6 cellular contexts compared by ENCODE assay signal in the genomic region with DNA sequence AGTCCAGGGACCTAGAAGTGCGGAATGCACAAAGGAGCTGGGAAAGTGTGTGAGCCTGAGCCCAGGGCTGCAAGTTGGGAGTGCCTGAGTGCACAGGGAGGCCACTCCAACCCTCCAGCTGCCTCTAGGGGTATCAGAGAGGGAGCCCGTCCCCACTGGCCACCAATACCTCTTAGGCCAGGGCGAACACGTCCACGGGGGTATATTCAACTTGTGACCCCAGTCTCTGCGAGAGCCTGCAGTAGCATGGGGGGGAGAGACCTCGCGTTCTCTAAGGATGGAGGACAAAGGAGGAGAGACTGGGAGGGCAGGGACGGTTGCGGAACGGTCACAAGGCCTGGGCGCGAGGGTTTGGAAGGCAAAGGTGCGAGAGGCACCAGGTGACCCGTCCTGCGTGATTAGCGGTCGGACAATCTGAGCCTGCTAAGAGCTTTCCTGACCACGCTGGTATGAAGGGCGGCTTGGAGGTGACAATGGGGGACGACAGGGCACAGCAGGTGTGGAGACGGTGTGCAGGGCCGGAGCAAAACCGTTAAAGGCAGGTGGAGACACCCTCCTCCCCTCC. TPM values are rescaled to one million over a fixed set of nuclear protein-coding genes. Genes with fewer than 3 reads are reported as not detected.
A peak's percentile ranks its signal among the peaks of the same experiment; 100 is the strongest.
DNase-seq lines count a peak whose midpoint lies in the region; ATAC-seq and TF ChIP-seq lines count a peak whose summit lies in the region.

No MANE protein-coding gene starts in this region.

- ATAC-seq in GM23338: peak; percentile 34
- ATAC-seq in memory B cell (ENCODE audit: low read depth): no peak
- ATAC-seq in GM21423 (IDR thresholded peaks at IDR 0.05; ENCODE audit: unreplicated experiment): no peak
- no peak for ATAC-seq in HG03045 (IDR thresholded peaks at IDR 0.05; ENCODE audit: unreplicated experiment)

- H3K36me3 ChIP-seq in GM23338 (ENCODE audit: insufficient read depth): no peaks in the 10 kb centered on the region; the same call in 1 of the 2 replicates

- H3F3A ChIP-seq in GM23338 (replicated peaks; ENCODE audit: low read depth): peaks cover 14% of the 10 kb centered on the region

- peaks cover 11% of the 10 kb centered on the region; the same call in 1 of the 2 replicates for H3K4me1 ChIP-seq in GM23338 (ENCODE audit: insufficient read depth)

- DNase-seq in GM23338 (ENCODE audit: low spot score) (peak; percentile 45), memory B cell (ENCODE audit: low spot score in 2 of 2) (no peak), SHP77 treated with DMSO at 0.1 percent for 48 hours (lab: John Stamatoyannopoulos, UW) (no peak)
- DNase-seq in activated naive CD4-positive, alpha-beta T cell treated with anti-CD3 and anti-CD28 coated beads, Interleukin-2, amount 50 U/mL, for 16 hours: peak; percentile 12

- no peaks in the 10 kb centered on the region for H3K9me2 ChIP-seq in GM23338 (ENCODE audit: insufficient read depth)

- H3K9me3 Mint-ChIP-seq in GM23338: no peaks in the 10 kb centered on the region
- no peaks in the 10 kb centered on the region for H3K9me3 Mint-ChIP-seq in memory B cell

- no peaks in the 10 kb centered on the region for H3K27me3 ChIP-seq in GM23338 (ENCODE audit: insufficient read depth)

- peak overlapping the region; percentile 91 for H2AFZ ChIP-seq in GM23338

- H3K4me3 Mint-ChIP-seq in GM23338: peak overlapping the region; percentile 90
- H3K4me3 Mint-ChIP-seq in memory B cell: peak overlapping the region; percentile 87

- H3K4me3 ChIP-seq in GM23338: peak overlapping the region; percentile 91

- H3K4me2 ChIP-seq in GM23338: peak overlapping the region; percentile 74

- H3K27me3 Mint-ChIP-seq in GM23338 (ENCODE audit: insufficient read depth, low read depth, poor library complexity): peaks cover 14% of the 10 kb centered on the region
- no peaks in the 10 kb centered on the region for H3K27me3 Mint-ChIP-seq in memory B cell

- H3K79me2 ChIP-seq in GM23338 (replicated peaks; ENCODE audit: insufficient read depth): peaks cover 17% of the 10 kb centered on the region

- H3K36me3 Mint-ChIP-seq in GM23338 (ENCODE audit: low read depth) (peaks cover 43% of the 10 kb centered on the region), memory B cell (peaks cover 8% of the 10 kb centered on the region)

- H3K4me1 Mint-ChIP-seq in GM23338 (peaks cover 13% of the 10 kb centered on the region), memory B cell (peaks cover 13% of the 10 kb centered on the region)

- TF ChIP-seq CTCF in GM23338 (conservative IDR thresholded peaks at IDR 0.05; ENCODE audit: low read depth in 2 of 2): no peak

- H4K20me1 ChIP-seq in GM23338 (replicated peaks; ENCODE audit: insufficient read depth): peaks cover 2% of the 10 kb centered on the region; the same call in 1 of the 2 replicates

- H3K27ac Mint-ChIP-seq in GM23338 (peak overlapping the region; percentile 92), memory B cell (peak overlapping the region; percentile 60)

- no peak overlapping the region for H3K27ac ChIP-seq in GM23338 (ENCODE audit: low read depth)

TF ChIP-seq in GM23338, 12 proteins besides CTCF, POLR2A, EP300 and RAD21:
- TF ChIP-seq, protein P1, sequence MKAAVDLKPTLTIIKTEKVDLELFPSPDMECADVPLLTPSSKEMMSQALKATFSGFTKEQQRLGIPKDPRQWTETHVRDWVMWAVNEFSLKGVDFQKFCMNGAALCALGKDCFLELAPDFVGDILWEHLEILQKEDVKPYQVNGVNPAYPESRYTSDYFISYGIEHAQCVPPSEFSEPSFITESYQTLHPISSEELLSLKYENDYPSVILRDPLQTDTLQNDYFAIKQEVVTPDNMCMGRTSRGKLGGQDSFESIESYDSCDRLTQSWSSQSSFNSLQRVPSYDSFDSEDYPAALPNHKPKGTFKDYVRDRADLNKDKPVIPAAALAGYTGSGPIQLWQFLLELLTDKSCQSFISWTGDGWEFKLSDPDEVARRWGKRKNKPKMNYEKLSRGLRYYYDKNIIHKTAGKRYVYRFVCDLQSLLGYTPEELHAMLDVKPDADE (IDR thresholded peaks at IDR 0.05): no peak
TF ChIP-seq in GM23338: peak in this region for 0.

RNA-seq across cellular contexts. Expression of a gene that starts 0.7 kb away (rescaled TPM):
- 84.9 and 124 TPM in 2 replicates for total RNA-seq in GM23338 (2014; rRNA removed; shearing (Covaris generic))
- polyA plus RNA-seq in GM23338 (2016; fragmentation: Nextera tagmentation; extraction: Ambion mirVana): 87.0 and 90.0 TPM in 2 replicates

RNA-seq across cellular contexts. Expression of a gene that starts 13.7 kb away (rescaled TPM):
- total RNA-seq in GM23338 (2014; rRNA removed; shearing (Covaris generic)): 35.1 and 38.3 TPM in 2 replicates
- 344 and 364 TPM in 2 replicates for polyA plus RNA-seq in GM23338 (2016; fragmentation: Nextera tagmentation; extraction: Ambion mirVana)

RNA-seq across cellular contexts. Expression of a gene that starts 13.8 kb away (rescaled TPM):
- total RNA-seq in GM23338 (2014; rRNA removed; shearing (Covaris generic)): 151 and 174 TPM in 2 replicates
- polyA plus RNA-seq in GM23338 (2016; fragmentation: Nextera tagmentation; extraction: Ambion mirVana): 1,790 and 2,003 TPM in 2 replicates

RNA-seq across cellular contexts. Expression of a gene that starts 35.6 kb away (rescaled TPM):
- 8.7 and 9.3 TPM in 2 replicates for total RNA-seq in GM23338 (2014; rRNA removed; shearing (Covaris generic))
- polyA plus RNA-seq in GM23338 (2016; fragmentation: Nextera tagmentation; extraction: Ambion mirVana): 2.0 and 2.2 TPM in 2 replicates

RNA-seq across cellular contexts. Expression of a gene that starts 56.5 kb away (rescaled TPM):
- 1.4 and 2.2 TPM in 2 replicates for total RNA-seq in GM23338 (2014; rRNA removed; shearing (Covaris generic))
- 1.9 and 2.1 TPM in 2 replicates for polyA plus RNA-seq in GM23338 (2016; fragmentation: Nextera tagmentation; extraction: Ambion mirVana)

Comparison
In these comparisons a context has a peak if more than half of its experiments do, and no peak if none do; other contexts are left out.
1. DNase-seq: peak in GM23338 (single experiment) and activated naive CD4-positive, alpha-beta T cell treated with anti-CD3 and anti-CD28 coated beads, Interleukin-2, amount 50 U/mL, for 16 hours (single experiment); none in memory B cell (0 of 2) and SHP77 treated with DMSO at 0.1 percent for 48 hours (single experiment).